Comparison of ENCODE assay signal across 8 cellular contexts in genomic region chr12:12081836-12082497, GRCh38. TPM values are rescaled to one million over a fixed set of nuclear protein-coding genes. Genes with fewer than 3 reads are reported as not detected.
DNase-seq lines count a peak whose midpoint lies in the region; ATAC-seq, FAIRE-seq and TF ChIP-seq lines count a peak whose summit lies in the region.

No MANE protein-coding gene starts in this region.

- DNase-seq in COR-L47 (lab: John Stamatoyannopoulos, UW) (peak; percentile 13), GM20000 (ENCODE audit: low spot score) (peak; percentile 65), NCI-H2081 treated with DMSO at 0.1 percent for 48 hours (lab: John Stamatoyannopoulos, UW) (peak; percentile 34), K562 (ENCODE audit: extremely low read depth in 1 of 4, low spot score in 3 of 4) (peak; percentile 32 to 57 (median 48)), left colon (peak; percentile 65 to 86)

- CTCF ChIA-PET in K562 (lab: Yijun Ruan, JAX; ENCODE audit: low intra/inter-chr PET ratio), result interaction anchor here (0.6 to 1.7 kb wide), 5 partner anchors 186 to 623 kb away, joined by 5 to 11 read pairs (median 5); no protein-coding TSS in a partner anchor

- peak; percentile 70 to 82 for TF ChIP-seq RAD21 in K562 (CRISPR knock-in tag; conservative IDR thresholded peaks at IDR 0.05 in 1 of 2, IDR thresholded peaks at IDR 0.05 in 1 of 2)

- H3K36me3 ChIP-seq in K562 (ENCODE audit: control insufficient read depth, insufficient read depth, low read length), result no peaks in the 10 kb centered on the region

- H3K9ac ChIP-seq in K562 (ENCODE audit: insufficient read depth in 1 of 2, low read depth in 2 of 2, low read length in 2 of 2), result peak overlapping the region; percentile 7 to 45; a peak in 1 of 4 replicates

- H2AFZ ChIP-seq in K562 (ENCODE audit: low read depth, low read length), result peak overlapping the region; percentile 79

- no peak overlapping the region for H3K4me2 ChIP-seq in K562 (ENCODE audit: insufficient read depth, low read length)

- no peaks in the 10 kb centered on the region for H4K20me1 ChIP-seq in K562 (replicated peaks; ENCODE audit: control insufficient read depth, insufficient read depth, low read length)

- no peak overlapping the region for H3K4me3 ChIP-seq in K562

- peaks cover 0 to 4% of the 10 kb centered on the region in 2 experiments; a peak in 3 of 5 replicates for H3K4me1 ChIP-seq in K562 (replicated peaks in 1 of 2; ENCODE audit: control insufficient read depth in 2 of 2, insufficient read depth in 2 of 2, low read length in 2 of 2)

- POLR2A ChIA-PET in K562 (lab: Yijun Ruan, JAX), result interaction anchor here (0.7 kb wide), 2 partner anchors 26 to 251 kb away, joined by 3 read pairs; no protein-coding TSS in a partner anchor

- TF ChIP-seq EP300 in K562 (IDR thresholded peaks at IDR 0.05; ENCODE audit: low read length), result no peak

- intact Hi-C loops in K562 (cut with micrococcal nuclease) (loop anchor here (1.0 to 2.0 kb wide), 2 partner anchors 246 to 619 kb away; no protein-coding TSS in a partner anchor), left colon (cut with DNase I, micrococcal nuclease) (loop anchor here in 1 of 2 donors (10.0 kb wide), 1 partner anchor 253 kb away; no protein-coding TSS in a partner anchor)

- H3K27me3 ChIP-seq in K562 (ENCODE audit: control insufficient read depth in 2 of 2, insufficient read depth in 2 of 2, low read length in 2 of 2), result peaks cover 8 to 18% of the 10 kb centered on the region in 2 experiments; a peak in 3 of 5 replicates

- TF ChIP-seq CTCF in GM20000 (IDR thresholded peaks at IDR 0.05; ENCODE audit: extremely low read depth, missing control alignments), result peak; percentile 4
- peak; percentile 50 to 65 (median 54); a peak in 5 of 6 replicates for TF ChIP-seq CTCF in K562 (IDR thresholded peaks at IDR 0.05 in 2 of 3, conservative IDR thresholded peaks at IDR 0.05 in 1 of 3; ENCODE audit: insufficient read depth in 2 of 3, low read depth in 1 of 3, low read length in 3 of 3)

- no TSS peak for BruUV-seq in K562 (replicated peaks; lab: Mats Ljungman, UMichigan)

- no peaks in the 10 kb centered on the region for H3K9me3 ChIP-seq in K562 (replicated peaks; ENCODE audit: control insufficient read depth, insufficient read depth, low read depth, low read length)

- TF ChIP-seq POLR2A in K562 (conservative IDR thresholded peaks at IDR 0.05), result no peak

- in situ Hi-C loops in K562 (cut with MboI), result loop anchor here (5.0 to 10.0 kb wide), 3 partner anchors 250 to 623 kb away; no protein-coding TSS in a partner anchor

- FAIRE-seq in K562 (lab: Jason Lieb, UNC), result peak; percentile 88

- peak; percentile 95 for ATAC-seq in K562
- peak; percentile 94 for ATAC-seq in left colon
- no peak for ATAC-seq in GM21737 (IDR thresholded peaks at IDR 0.05; ENCODE audit: unreplicated experiment)
- no peak for ATAC-seq in HG03045 (IDR thresholded peaks at IDR 0.05; ENCODE audit: unreplicated experiment)
- ATAC-seq in HG02678 (IDR thresholded peaks at IDR 0.05; ENCODE audit: unreplicated experiment), result no peak

- 48% methylated on average over 3 of the region's 3 CpGs for WGBS in K562 (ENCODE audit: insufficient coverage, low coverage, missing lambda C conversion rate)

- peak overlapping the region; percentile 26; the same call in 1 of the 3 replicates for H3K27ac ChIP-seq in K562 (ENCODE audit: extremely low read depth, low read depth, low read length)

- H3K9me1 ChIP-seq in K562 (ENCODE audit: control insufficient read depth, insufficient read depth, low read length), result no peaks in the 10 kb centered on the region

- no peaks in the 10 kb centered on the region for H3K79me2 ChIP-seq in K562 (ENCODE audit: control insufficient read depth, insufficient read depth, low read length)

TF ChIP-seq in K562, 482 proteins besides CTCF, POLR2A, EP300 and RAD21:
- no peak for TF ChIP-seq ILK (tag; IDR thresholded peaks at IDR 0.05; ENCODE audit: borderline replicate concordance, low read depth)
- no peak for TF ChIP-seq ERF (CRISPR knock-in tag; IDR thresholded peaks at IDR 0.05)
- peak; percentile 50 for TF ChIP-seq DEAF1 (CRISPR knock-in tag; IDR thresholded peaks at IDR 0.05)
- peak; percentile 51 for TF ChIP-seq RBM25 (IDR thresholded peaks at IDR 0.05; ENCODE audit: low read depth, low read length, severe bottlenecking)
- TF ChIP-seq CC2D1A (IDR thresholded peaks at IDR 0.05), result peak; percentile 21; the same call in 1 of the 2 replicates
- 0 out of 2 replicates have a peak, but pooled peaks have one; percentile 41 for TF ChIP-seq ARID2 (IDR thresholded peaks at IDR 0.05)
- no peak for TF ChIP-seq SAP30 (IDR thresholded peaks at IDR 0.05; ENCODE audit: borderline replicate concordance, insufficient read depth, low read depth, low read length, poor library complexity, severe bottlenecking)
- TF ChIP-seq MAFF (IDR thresholded peaks at IDR 0.05; ENCODE audit: low read length), result no peak
- peak; percentile 34; the same call in 1 of the 2 replicates for TF ChIP-seq SMC3 (conservative IDR thresholded peaks at IDR 0.05; ENCODE audit: insufficient read depth, low read depth, low read length)

RNA-seq across cellular contexts. Expression of gene BCL2L14, which starts 11.2 kb away (rescaled TPM):
- not detected in 2 replicates for total RNA-seq in K562 (2011; cell fraction: chromatin; rRNA removed; ENCODE audit: low replicate concordance)
- total RNA-seq in K562 (2011; cell fraction: nucleolus; rRNA removed), result not detected in 2 replicates
- total RNA-seq in K562 (2011; cell fraction: nucleoplasm; rRNA removed), result not detected in 2 replicates
- total RNA-seq in K562 (2014; rRNA removed), result not detected in 2 replicates
- total RNA-seq in K562 (2014; rRNA removed; fragmentation: Illumina TruSeq; extraction: Trizol), result not detected in 2 replicates
- not detected in 2 replicates for total RNA-seq in K562 (2015; rRNA removed; fragmentation: Illumina TruSeq; extraction: Trizol)
- not detected in 2 replicates for total RNA-seq in K562 (2021)
- polyA plus RNA-seq in K562 (2011; rRNA removed), result not detected in 2 replicates
- polyA plus RNA-seq in K562 (2011; cell fraction: cytosol; rRNA removed), result not detected in 2 replicates
- not detected in 2 replicates for polyA plus RNA-seq in K562 (2011; cell fraction: nucleus; rRNA removed)
- polyA plus RNA-seq in K562 (2012), result not detected in 2 replicates
- not detected in 2 replicates for polyA plus RNA-seq in K562 (2014; fragmentation: Illumina TruSeq; extraction: Trizol)
- not detected for polyA plus RNA-seq in K562 (2014; fragmentation: Nextera tagmentation; extraction: Ambion mirVana)
- polyA plus RNA-seq in K562 (2014; rRNA removed), result not detected in 2 replicates
- not detected in 2 replicates for polyA minus RNA-seq in K562 (2011; rRNA and poly(A)+ RNA removed)
- not detected in 2 replicates for polyA minus RNA-seq in K562 (2011; cell fraction: cytosol; rRNA and poly(A)+ RNA removed)
- polyA minus RNA-seq in K562 (2011; cell fraction: nucleus; rRNA and poly(A)+ RNA removed), result not detected in 2 replicates
- total RNA-seq in left colon, result 10 to 100 TPM; 54.4 to 57.6 TPM

Comparison
In these comparisons a context has a peak if more than half of its experiments do, and no peak if none do; other contexts are left out.
1. DNase-seq: peak in every context shown above with its lines; median percentile 76 in left colon; 65 in GM20000; 48 in K562; 34 in NCI-H2081 treated with DMSO at 0.1 percent for 48 hours; 13 in COR-L47.
2. ATAC-seq: peak in K562 (single experiment) and left colon (single experiment); none in GM21737 (single experiment), HG03045 (single experiment) and HG02678 (single experiment).
3. RNA of gene BCL2L14, which starts 11.2 kb away (total RNA-seq): 54.4 to 57.6 TPM in left colon; not detected in K562; every median in the first group is over 10 times any median in the second.